Comparison of ENCODE assay signal across 18 cellular contexts in the genomic region with DNA sequence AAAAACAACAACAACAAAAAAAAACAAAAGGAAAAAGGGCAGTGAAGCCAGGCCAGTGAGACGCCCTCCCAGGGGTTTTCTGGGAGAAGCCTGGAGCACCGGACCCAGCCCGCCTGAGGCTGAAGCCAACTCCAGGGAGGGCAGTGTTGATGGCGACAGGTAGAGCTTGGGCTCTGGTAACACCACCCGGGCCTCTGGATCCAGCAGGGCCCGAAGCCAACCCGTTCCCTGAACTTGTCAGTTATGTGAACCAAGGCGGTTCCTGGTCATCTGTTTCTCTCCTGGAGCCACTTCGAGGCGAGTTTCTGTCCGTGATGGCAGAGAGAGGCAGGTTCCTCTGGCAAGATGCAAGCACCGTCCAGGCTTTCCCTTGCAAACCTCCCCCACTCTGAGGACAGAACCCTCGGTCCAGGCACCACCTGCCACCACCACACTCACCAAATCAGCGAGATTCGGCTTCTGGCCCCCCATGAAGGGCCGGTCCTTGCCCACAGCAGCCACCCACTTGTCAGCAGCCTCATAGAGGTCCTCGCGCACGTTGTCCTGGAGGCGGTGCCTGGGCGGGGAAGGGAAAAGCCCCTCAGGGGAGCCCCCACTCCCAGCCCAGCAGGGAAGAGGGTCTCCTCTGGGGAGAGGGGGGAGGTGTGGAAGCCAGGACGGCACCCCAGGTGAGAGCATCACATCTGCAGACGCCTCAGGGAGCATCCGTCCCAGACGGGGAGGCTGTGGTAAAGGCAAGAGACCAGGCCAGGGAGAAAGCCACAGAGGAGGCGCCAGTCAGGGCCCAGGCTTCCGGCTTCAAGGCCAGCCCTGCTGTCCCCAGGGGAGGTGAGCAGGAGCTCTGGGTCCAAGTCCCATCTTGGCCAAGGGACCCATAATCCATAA. TPM values are rescaled to one million over a fixed set of nuclear protein-coding genes. Genes with fewer than 3 reads are reported as not detected.
DNase-seq lines count a peak whose midpoint lies in the region; ATAC-seq and TF ChIP-seq lines count a peak whose summit lies in the region.
"Had no signal": no experiment of that assay in that cellular context is flagged by ENCODE, and none has a peak within 500 bp of the region (broad histone marks: within the 10 kb centered on the region; RNA-seq: fewer than 3 reads in every experiment).

No MANE protein-coding gene starts in this region.

- peak; percentile 32 for DNase-seq in Right ventricle myocardium superior
- DNase-seq in right atrium auricular region (ENCODE audit: low spot score) = no peak
- DNase-seq in heart left ventricle = peak in 3 of 5 donors; percentile 20 to 44 (median 25)
- DNase-seq in right lobe of liver = peak; percentile 17 to 55 (median 45)
- DNase-seq in stomach = peak; percentile 22
- no peak for DNase-seq in GM10248 (ENCODE audit: extremely low spot score)
- no peak for DNase-seq in upper lobe of left lung
- DNase-seq: CD8-positive, alpha-beta T cell; GF-D8; NCI-H1436 treated with DMSO at 0.1 percent for 48 hours; NCI-H2081; NCI-H524 treated with DMSO at 0.1 percent for 48 hours; RPMI8226 had no signal

- no peaks in the 10 kb centered on the region for H3K27me3 ChIP-seq in right atrium auricular region
- no peaks in the 10 kb centered on the region for H3K27me3 ChIP-seq in heart left ventricle
- no peaks in the 10 kb centered on the region for H3K27me3 ChIP-seq in right lobe of liver
- H3K27me3 ChIP-seq in stomach = no peaks in the 10 kb centered on the region
- H3K27me3 ChIP-seq in upper lobe of left lung = no peaks in the 10 kb centered on the region

- POLR2A ChIA-PET in GM10248 (lab: Yijun Ruan, JAX) = no interaction called here

- ATAC-seq in Right ventricle myocardium superior (ENCODE audit: poor library complexity) (no peak), heart left ventricle (no peak), right lobe of liver (no peak), upper lobe of left lung (ENCODE audit: low FRiP score in 2 of 2) (no peak), GM19467 (IDR thresholded peaks at IDR 0.05; ENCODE audit: unreplicated experiment) (no peak)
- ATAC-seq: A549; CD8-positive, alpha-beta T cell; GM23338 had no signal

- no peak for TF ChIP-seq POLR2A in heart left ventricle (IDR thresholded peaks at IDR 0.05)
- no peak for TF ChIP-seq POLR2A in right lobe of liver (IDR thresholded peaks at IDR 0.05)
- TF ChIP-seq POLR2A in stomach (IDR thresholded peaks at IDR 0.05) = no peak
- no peak for TF ChIP-seq POLR2A in upper lobe of left lung (IDR thresholded peaks at IDR 0.05)

- 83 to 89% (median 86%) methylated on average over 15 to 27 of the region's 27 CpGs for WGBS in heart left ventricle, 4 donors
- 83% methylated on average over 1 of the region's 27 CpGs for WGBS in right lobe of liver (ENCODE audit: insufficient coverage, low coverage, low lambda C conversion rate, missing lambda C conversion rate)
- 86 to 93% (median 89%) methylated on average over 17 to 27 of the region's 27 CpGs for WGBS in stomach, 5 donors
- WGBS in upper lobe of left lung, 2 donors = 90 to 93% methylated on average over 13 to 27 of the region's 27 CpGs

- TF ChIP-seq EP300 in stomach (IDR thresholded peaks at IDR 0.05) (no peak), upper lobe of left lung (IDR thresholded peaks at IDR 0.05) (no peak)

- H3K9me3 ChIP-seq in right atrium auricular region (no peaks in the 10 kb centered on the region), heart left ventricle (no peaks in the 10 kb centered on the region), right lobe of liver (no peaks in the 10 kb centered on the region), stomach (no peaks in the 10 kb centered on the region), upper lobe of left lung (no peaks in the 10 kb centered on the region)
- H3K9me3 ChIP-seq: A549 had no signal

- no peak for TF ChIP-seq CTCF in right atrium auricular region (IDR thresholded peaks at IDR 0.05)
- no peak for TF ChIP-seq CTCF in heart left ventricle (IDR thresholded peaks at IDR 0.05)
- TF ChIP-seq CTCF in right lobe of liver (IDR thresholded peaks at IDR 0.05) = no peak
- TF ChIP-seq CTCF in stomach (IDR thresholded peaks at IDR 0.05) = no peak
- TF ChIP-seq CTCF in GM10248 (IDR thresholded peaks at IDR 0.05; ENCODE audit: control extremely low read depth, extremely low read depth, low read depth, missing control alignments) = no peak
- TF ChIP-seq CTCF in upper lobe of left lung (IDR thresholded peaks at IDR 0.05) = no peak

- H3K36me3 ChIP-seq in right atrium auricular region (peaks cover 42% of the 10 kb centered on the region), heart left ventricle (peaks cover 0 to 50% (median 46%) of the 10 kb centered on the region in 9 donors), right lobe of liver (peaks cover 0 to 22% (median 8%) of the 10 kb centered on the region in 4 donors), stomach (peaks cover 36 to 56% (median 53%) of the 10 kb centered on the region in 4 donors), upper lobe of left lung (peaks cover 4 to 41% (median 28%) of the 10 kb centered on the region in 4 donors)

- no peak overlapping the region for H3K27ac ChIP-seq in right atrium auricular region
- no peak overlapping the region for H3K27ac ChIP-seq in heart left ventricle
- H3K27ac ChIP-seq in right lobe of liver = no peak overlapping the region
- H3K27ac ChIP-seq in stomach = no peak overlapping the region
- no peak overlapping the region for H3K27ac ChIP-seq in upper lobe of left lung
- H3K27ac ChIP-seq: A549 had no signal

- peaks cover 0 to 26% of the 10 kb centered on the region in 2 donors for H3K4me1 ChIP-seq in right atrium auricular region
- peaks cover 0 to 35% (median 26%) of the 10 kb centered on the region in 12 donors for H3K4me1 ChIP-seq in heart left ventricle
- peaks cover 0 to 19% (median 9%) of the 10 kb centered on the region in 4 donors for H3K4me1 ChIP-seq in right lobe of liver
- H3K4me1 ChIP-seq in stomach = peaks cover 20 to 40% (median 36%) of the 10 kb centered on the region in 4 donors
- H3K4me1 ChIP-seq in upper lobe of left lung = peaks cover 23 to 31% (median 25%) of the 10 kb centered on the region in 4 donors

- intact Hi-C loops in Right ventricle myocardium superior (cut with DNase I) (no loop called here), heart left ventricle (cut with DNase I) (no loop called here), right lobe of liver (cut with DNase I) (no loop called here), stomach (cut with DNase I; ENCODE audit: low total_unique reads) (no loop called here)

- CTCF ChIA-PET in GM10248 (lab: Yijun Ruan, JAX) = interaction anchor here (2.1 kb wide), 1 partner anchor 178 kb away, joined by 6 read pairs; no protein-coding TSS in a partner anchor

- H3K4me3 ChIP-seq in right atrium auricular region = no peak overlapping the region
- H3K4me3 ChIP-seq in heart left ventricle = no peak overlapping the region
- no peak overlapping the region for H3K4me3 ChIP-seq in right lobe of liver
- no peak overlapping the region for H3K4me3 ChIP-seq in stomach
- no peak overlapping the region for H3K4me3 ChIP-seq in upper lobe of left lung
- H3K4me3 ChIP-seq: A549, GM23338 had no signal

RNA-seq across cellular contexts. Expression of a gene that starts 5.4 kb away (rescaled TPM):
- total RNA-seq in Right ventricle myocardium superior = 155 TPM
- 100 to 1,000 TPM; 114 to 118 TPM for total RNA-seq in right atrium auricular region
- 100 to 1,000 TPM; 116 to 166 (median 139) TPM for total RNA-seq in heart left ventricle
- polyA plus RNA-seq in heart left ventricle = 100 to 1,000 TPM; 143 to 179 TPM
- 10 to 100 TPM; 27.2 to 67.2 (median 30.5) TPM for total RNA-seq in right lobe of liver
- total RNA-seq in stomach = 100 to 1,000 TPM in 3 of 5 donors, 10 to 100 TPM in 2; 47.2 to 570 (median 125) TPM
- polyA plus RNA-seq in stomach = 10 to 100 TPM; 50.1 to 69.9 (median 58.3) TPM
- 100 to 1,000 TPM in 1 of 6 donors, 10 to 100 TPM in 5; 45.9 to 116 (median 61.1) TPM for total RNA-seq in upper lobe of left lung

RNA-seq across cellular contexts. Expression of a gene that starts 27.1 kb away (rescaled TPM):
- not detected for total RNA-seq in Right ventricle myocardium superior
- total RNA-seq in right atrium auricular region = not detected
- total RNA-seq in heart left ventricle = 1 to 10 TPM in 1 of 9 donors, not detected in 8; 5.8 TPM
- polyA plus RNA-seq in heart left ventricle = 1 to 10 TPM in 1 of 2 donors, not detected in 1; 1.1 TPM
- total RNA-seq in right lobe of liver = 10 to 100 TPM in 4 of 6 experiments, 1 to 10 TPM in 2; 2.7 to 81.8 (median 18.1) TPM
- total RNA-seq in stomach = 100 to 1,000 TPM in 3 of 5 donors, 10 to 100 TPM in 1, not detected in 1; 10.8 to 756 (median 444) TPM
- 100 to 1,000 TPM in 2 of 3 donors, 10 to 100 TPM in 1; 33.1 to 922 (median 369) TPM for polyA plus RNA-seq in stomach
- total RNA-seq in upper lobe of left lung = 100 to 1,000 TPM in 2 of 6 donors, 10 to 100 TPM in 3, 1 to 10 TPM in 1; 9.0 to 193 (median 38.2) TPM
- total RNA-seq: CD8-positive, alpha-beta T cell; GM23338; HT1080; OCI-LY7 had no signal

RNA-seq across cellular contexts. Expression of a gene that starts 37.9 kb away (rescaled TPM):
- 31.3 TPM for total RNA-seq in Right ventricle myocardium superior
- 100 to 1,000 TPM; 219 to 362 TPM for total RNA-seq in right atrium auricular region
- total RNA-seq in heart left ventricle = 100 to 1,000 TPM in 2 of 9 donors, 10 to 100 TPM in 7; 29.9 to 280 (median 46.4) TPM
- 100 to 1,000 TPM in 1 of 2 donors, 10 to 100 TPM in 1; 47.3 to 122 TPM for polyA plus RNA-seq in heart left ventricle
- total RNA-seq in right lobe of liver = 100 to 1,000 TPM in 2 of 6 experiments, 10 to 100 TPM in 4; 13.5 to 192 (median 17.7) TPM
- 100 to 1,000 TPM in 2 of 5 donors, 10 to 100 TPM in 2, not detected in 1; 17.8 to 193 (median 113) TPM for total RNA-seq in stomach
- polyA plus RNA-seq in stomach = 100 to 1,000 TPM; 108 to 161 (median 147) TPM
- 100 to 1,000 TPM in 3 of 6 donors, 10 to 100 TPM in 3; 62.4 to 204 (median 102) TPM for total RNA-seq in upper lobe of left lung

RNA-seq across cellular contexts. Expression of a gene that starts 54.1 kb away (rescaled TPM):
- total RNA-seq in Right ventricle myocardium superior (5.0 TPM), right atrium auricular region (10 to 100 TPM in 1 of 2 donors, 1 to 10 TPM in 1; 8.2 to 11.8 TPM), heart left ventricle (10 to 100 TPM in 3 of 9 donors, 1 to 10 TPM in 6; 3.2 to 15.1 (median 6.7) TPM), right lobe of liver (10 to 100 TPM; 21.2 to 81.5 (median 53.3) TPM), stomach (10 to 100 TPM; 12.3 to 37.1 (median 32.6) TPM), upper lobe of left lung (10 to 100 TPM; 23.6 to 40.2 (median 33.7) TPM)
- polyA plus RNA-seq in heart left ventricle (1 to 10 TPM; 1.7 to 8.8 TPM), stomach (1 to 10 TPM; 7.9 to 9.2 (median 8.1) TPM)

RNA-seq across cellular contexts. Expression of a gene that starts 55.0 kb away (rescaled TPM):
- total RNA-seq in Right ventricle myocardium superior (4.5 TPM), right atrium auricular region (1 to 10 TPM; 5.8 to 8.2 TPM), heart left ventricle (1 to 10 TPM; 3.5 to 8.9 (median 7.2) TPM), right lobe of liver (1 to 10 TPM; 3.9 to 6.8 (median 5.7) TPM), stomach (10 to 100 TPM in 2 of 5 donors, 1 to 10 TPM in 3; 1.8 to 40.3 (median 6.7) TPM), upper lobe of left lung (10 to 100 TPM in 5 of 6 donors, 1 to 10 TPM in 1; 8.0 to 37.7 (median 13.0) TPM)
- polyA plus RNA-seq in heart left ventricle (1 to 10 TPM; 4.0 to 5.0 TPM), stomach (10 to 100 TPM in 1 of 3 donors, 1 to 10 TPM in 2; 7.0 to 10.3 (median 8.7) TPM)

Comparison
In these comparisons a context has a peak if more than half of its experiments do, and no peak if none do; other contexts are left out.
1. DNase-seq: peak in Right ventricle myocardium superior (single experiment), heart left ventricle (3 of 5), right lobe of liver (3 of 3) and stomach (single experiment); none in right atrium auricular region (single experiment), GM10248 (single experiment) and upper lobe of left lung (0 of 2).